ENCODE assay signal across 1 cellular context in the genomic region with DNA sequence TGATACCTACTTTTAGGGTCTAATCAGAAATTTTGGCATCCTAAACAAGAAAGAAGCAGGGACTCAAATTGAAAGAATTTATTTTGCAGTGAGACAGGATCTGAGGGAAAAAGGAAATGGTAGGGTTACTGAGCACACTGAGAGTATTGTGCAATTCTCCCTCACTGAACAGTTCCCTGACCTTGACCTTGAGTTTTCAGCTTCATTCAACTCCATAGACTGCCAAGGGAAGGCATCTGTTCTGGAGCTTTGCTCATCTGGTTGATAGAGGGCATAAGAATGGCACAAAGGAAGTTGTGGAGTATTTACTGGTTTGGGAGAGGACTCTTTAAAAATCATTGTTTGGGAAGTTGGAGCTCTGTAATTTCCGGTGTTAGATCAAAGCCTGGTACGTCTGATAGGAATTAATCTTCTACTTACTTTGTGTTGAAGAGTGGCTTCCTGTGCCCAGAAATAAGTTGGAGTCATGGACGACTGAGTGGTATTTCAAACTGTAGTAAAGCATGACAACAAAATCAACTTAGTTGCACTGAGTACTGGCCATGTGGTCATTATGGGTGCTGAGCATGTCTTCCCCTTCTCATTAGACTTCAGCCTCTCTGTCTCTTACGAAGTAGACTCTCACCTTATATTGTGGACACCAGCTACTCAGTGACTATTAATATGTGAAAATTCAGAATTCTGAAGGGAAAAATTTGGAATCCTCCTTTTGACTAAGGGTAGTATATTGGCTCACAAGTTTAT.
TF ChIP-seq lines count a peak whose summit lies in the region.

No MANE protein-coding gene starts in this region.

TF ChIP-seq in HepG2, 621 proteins besides CTCF, POLR2A, EP300 and RAD21 (continued from another document and continues in another):
- TF ChIP-seq, protein P1, sequence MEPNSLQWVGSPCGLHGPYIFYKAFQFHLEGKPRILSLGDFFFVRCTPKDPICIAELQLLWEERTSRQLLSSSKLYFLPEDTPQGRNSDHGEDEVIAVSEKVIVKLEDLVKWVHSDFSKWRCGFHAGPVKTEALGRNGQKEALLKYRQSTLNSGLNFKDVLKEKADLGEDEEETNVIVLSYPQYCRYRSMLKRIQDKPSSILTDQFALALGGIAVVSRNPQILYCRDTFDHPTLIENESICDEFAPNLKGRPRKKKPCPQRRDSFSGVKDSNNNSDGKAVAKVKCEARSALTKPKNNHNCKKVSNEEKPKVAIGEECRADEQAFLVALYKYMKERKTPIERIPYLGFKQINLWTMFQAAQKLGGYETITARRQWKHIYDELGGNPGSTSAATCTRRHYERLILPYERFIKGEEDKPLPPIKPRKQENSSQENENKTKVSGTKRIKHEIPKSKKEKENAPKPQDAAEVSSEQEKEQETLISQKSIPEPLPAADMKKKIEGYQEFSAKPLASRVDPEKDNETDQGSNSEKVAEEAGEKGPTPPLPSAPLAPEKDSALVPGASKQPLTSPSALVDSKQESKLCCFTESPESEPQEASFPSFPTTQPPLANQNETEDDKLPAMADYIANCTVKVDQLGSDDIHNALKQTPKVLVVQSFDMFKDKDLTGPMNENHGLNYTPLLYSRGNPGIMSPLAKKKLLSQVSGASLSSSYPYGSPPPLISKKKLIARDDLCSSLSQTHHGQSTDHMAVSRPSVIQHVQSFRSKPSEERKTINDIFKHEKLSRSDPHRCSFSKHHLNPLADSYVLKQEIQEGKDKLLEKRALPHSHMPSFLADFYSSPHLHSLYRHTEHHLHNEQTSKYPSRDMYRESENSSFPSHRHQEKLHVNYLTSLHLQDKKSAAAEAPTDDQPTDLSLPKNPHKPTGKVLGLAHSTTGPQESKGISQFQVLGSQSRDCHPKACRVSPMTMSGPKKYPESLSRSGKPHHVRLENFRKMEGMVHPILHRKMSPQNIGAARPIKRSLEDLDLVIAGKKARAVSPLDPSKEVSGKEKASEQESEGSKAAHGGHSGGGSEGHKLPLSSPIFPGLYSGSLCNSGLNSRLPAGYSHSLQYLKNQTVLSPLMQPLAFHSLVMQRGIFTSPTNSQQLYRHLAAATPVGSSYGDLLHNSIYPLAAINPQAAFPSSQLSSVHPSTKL (CRISPR knock-in tag; IDR thresholded peaks at IDR 0.05) = peak; percentile 96
- no peak for TF ChIP-seq RAD51 (IDR thresholded peaks at IDR 0.05; ENCODE audit: borderline replicate concordance)
- TF ChIP-seq ZNF678 (CRISPR knock-in tag; IDR thresholded peaks at IDR 0.05) = no peak
- TF ChIP-seq ZNF547 (CRISPR knock-in tag; IDR thresholded peaks at IDR 0.05) = no peak
- TF ChIP-seq MAFG (CRISPR knock-in tag; IDR thresholded peaks at IDR 0.05) = no peak
- TF ChIP-seq SMAD1 (CRISPR knock-in tag; IDR thresholded peaks at IDR 0.05; ENCODE audit: borderline replicate concordance, low read depth) = no peak
- TF ChIP-seq, protein P2, sequence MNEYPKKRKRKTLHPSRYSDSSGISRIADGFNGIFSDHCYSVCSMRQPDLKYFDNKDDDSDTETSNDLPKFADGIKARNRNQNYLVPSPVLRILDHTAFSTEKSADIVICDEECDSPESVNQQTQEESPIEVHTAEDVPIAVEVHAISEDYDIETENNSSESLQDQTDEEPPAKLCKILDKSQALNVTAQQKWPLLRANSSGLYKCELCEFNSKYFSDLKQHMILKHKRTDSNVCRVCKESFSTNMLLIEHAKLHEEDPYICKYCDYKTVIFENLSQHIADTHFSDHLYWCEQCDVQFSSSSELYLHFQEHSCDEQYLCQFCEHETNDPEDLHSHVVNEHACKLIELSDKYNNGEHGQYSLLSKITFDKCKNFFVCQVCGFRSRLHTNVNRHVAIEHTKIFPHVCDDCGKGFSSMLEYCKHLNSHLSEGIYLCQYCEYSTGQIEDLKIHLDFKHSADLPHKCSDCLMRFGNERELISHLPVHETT (CRISPR knock-in tag; conservative IDR thresholded peaks at IDR 0.05) = no peak
- no peak for TF ChIP-seq DR1 (CRISPR knock-in tag; IDR thresholded peaks at IDR 0.05)
- no peak for TF ChIP-seq ATF7-NPFF (CRISPR knock-in tag; IDR thresholded peaks at IDR 0.05; ENCODE audit: low read depth)
- no peak for TF ChIP-seq KLF16 (CRISPR knock-in tag; IDR thresholded peaks at IDR 0.05)
- TF ChIP-seq, protein P3, sequence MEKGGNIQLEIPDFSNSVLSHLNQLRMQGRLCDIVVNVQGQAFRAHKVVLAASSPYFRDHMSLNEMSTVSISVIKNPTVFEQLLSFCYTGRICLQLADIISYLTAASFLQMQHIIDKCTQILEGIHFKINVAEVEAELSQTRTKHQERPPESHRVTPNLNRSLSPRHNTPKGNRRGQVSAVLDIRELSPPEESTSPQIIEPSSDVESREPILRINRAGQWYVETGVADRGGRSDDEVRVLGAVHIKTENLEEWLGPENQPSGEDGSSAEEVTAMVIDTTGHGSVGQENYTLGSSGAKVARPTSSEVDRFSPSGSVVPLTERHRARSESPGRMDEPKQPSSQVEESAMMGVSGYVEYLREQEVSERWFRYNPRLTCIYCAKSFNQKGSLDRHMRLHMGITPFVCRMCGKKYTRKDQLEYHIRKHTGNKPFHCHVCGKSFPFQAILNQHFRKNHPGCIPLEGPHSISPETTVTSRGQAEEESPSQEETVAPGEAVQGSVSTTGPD (CRISPR knock-in tag; IDR thresholded peaks at IDR 0.05) = no peak
- TF ChIP-seq ZMYM2 (CRISPR knock-in tag; IDR thresholded peaks at IDR 0.05) = no peak
- TF ChIP-seq HDAC6 (IDR thresholded peaks at IDR 0.05; ENCODE audit: low read depth, low read length) = no peak
- TF ChIP-seq, protein P4, sequence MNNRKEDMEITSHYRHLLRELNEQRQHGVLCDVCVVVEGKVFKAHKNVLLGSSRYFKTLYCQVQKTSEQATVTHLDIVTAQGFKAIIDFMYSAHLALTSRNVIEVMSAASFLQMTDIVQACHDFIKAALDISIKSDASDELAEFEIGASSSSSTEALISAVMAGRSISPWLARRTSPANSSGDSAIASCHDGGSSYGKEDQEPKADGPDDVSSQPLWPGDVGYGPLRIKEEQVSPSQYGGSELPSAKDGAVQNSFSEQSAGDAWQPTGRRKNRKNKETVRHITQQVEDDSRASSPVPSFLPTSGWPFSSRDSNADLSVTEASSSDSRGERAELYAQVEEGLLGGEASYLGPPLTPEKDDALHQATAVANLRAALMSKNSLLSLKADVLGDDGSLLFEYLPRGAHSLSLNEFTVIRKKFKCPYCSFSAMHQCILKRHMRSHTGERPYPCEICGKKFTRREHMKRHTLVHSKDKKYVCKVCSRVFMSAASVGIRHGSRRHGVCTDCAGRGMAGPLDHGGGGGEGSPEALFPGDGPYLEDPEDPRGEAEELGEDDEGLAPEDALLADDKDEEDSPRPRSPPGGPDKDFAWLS (CRISPR knock-in tag; IDR thresholded peaks at IDR 0.05; ENCODE audit: borderline replicate concordance) = no peak
- TF ChIP-seq, protein P5, sequence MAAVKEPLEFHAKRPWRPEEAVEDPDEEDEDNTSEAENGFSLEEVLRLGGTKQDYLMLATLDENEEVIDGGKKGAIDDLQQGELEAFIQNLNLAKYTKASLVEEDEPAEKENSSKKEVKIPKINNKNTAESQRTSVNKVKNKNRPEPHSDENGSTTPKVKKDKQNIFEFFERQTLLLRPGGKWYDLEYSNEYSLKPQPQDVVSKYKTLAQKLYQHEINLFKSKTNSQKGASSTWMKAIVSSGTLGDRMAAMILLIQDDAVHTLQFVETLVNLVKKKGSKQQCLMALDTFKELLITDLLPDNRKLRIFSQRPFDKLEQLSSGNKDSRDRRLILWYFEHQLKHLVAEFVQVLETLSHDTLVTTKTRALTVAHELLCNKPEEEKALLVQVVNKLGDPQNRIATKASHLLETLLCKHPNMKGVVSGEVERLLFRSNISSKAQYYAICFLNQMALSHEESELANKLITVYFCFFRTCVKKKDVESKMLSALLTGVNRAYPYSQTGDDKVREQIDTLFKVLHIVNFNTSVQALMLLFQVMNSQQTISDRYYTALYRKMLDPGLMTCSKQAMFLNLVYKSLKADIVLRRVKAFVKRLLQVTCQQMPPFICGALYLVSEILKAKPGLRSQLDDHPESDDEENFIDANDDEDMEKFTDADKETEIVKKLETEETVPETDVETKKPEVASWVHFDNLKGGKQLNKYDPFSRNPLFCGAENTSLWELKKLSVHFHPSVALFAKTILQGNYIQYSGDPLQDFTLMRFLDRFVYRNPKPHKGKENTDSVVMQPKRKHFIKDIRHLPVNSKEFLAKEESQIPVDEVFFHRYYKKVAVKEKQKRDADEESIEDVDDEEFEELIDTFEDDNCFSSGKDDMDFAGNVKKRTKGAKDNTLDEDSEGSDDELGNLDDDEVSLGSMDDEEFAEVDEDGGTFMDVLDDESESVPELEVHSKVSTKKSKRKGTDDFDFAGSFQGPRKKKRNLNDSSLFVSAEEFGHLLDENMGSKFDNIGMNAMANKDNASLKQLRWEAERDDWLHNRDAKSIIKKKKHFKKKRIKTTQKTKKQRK (IDR thresholded peaks at IDR 0.05; ENCODE audit: low read length) = no peak
- no peak for TF ChIP-seq KDM5A (IDR thresholded peaks at IDR 0.05; ENCODE audit: borderline replicate concordance, low read length)
- TF ChIP-seq RELA (CRISPR knock-in tag; IDR thresholded peaks at IDR 0.05) = no peak
- no peak for TF ChIP-seq MAFF (IDR thresholded peaks at IDR 0.05; ENCODE audit: low read depth, low read length)
- peak; percentile 93 for TF ChIP-seq ELF3 (CRISPR knock-in tag; IDR thresholded peaks at IDR 0.05)
- no peak for TF ChIP-seq GFI1 (CRISPR knock-in tag; IDR thresholded peaks at IDR 0.05; ENCODE audit: borderline replicate concordance)
- TF ChIP-seq, protein P6, sequence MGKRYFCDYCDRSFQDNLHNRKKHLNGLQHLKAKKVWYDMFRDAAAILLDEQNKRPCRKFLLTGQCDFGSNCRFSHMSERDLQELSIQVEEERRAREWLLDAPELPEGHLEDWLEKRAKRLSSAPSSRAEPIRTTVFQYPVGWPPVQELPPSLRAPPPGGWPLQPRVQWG (CRISPR knock-in tag; IDR thresholded peaks at IDR 0.05; ENCODE audit: borderline replicate concordance, low read depth) = no peak
- TF ChIP-seq HNF4A (CRISPR knock-in tag; IDR thresholded peaks at IDR 0.05) = peak; percentile 72; the same call in 1 of the 2 replicates
- TF ChIP-seq, protein P7, sequence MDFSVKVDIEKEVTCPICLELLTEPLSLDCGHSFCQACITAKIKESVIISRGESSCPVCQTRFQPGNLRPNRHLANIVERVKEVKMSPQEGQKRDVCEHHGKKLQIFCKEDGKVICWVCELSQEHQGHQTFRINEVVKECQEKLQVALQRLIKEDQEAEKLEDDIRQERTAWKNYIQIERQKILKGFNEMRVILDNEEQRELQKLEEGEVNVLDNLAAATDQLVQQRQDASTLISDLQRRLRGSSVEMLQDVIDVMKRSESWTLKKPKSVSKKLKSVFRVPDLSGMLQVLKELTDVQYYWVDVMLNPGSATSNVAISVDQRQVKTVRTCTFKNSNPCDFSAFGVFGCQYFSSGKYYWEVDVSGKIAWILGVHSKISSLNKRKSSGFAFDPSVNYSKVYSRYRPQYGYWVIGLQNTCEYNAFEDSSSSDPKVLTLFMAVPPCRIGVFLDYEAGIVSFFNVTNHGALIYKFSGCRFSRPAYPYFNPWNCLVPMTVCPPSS (IDR thresholded peaks at IDR 0.05) = no peak
- TF ChIP-seq CBX1 (IDR thresholded peaks at IDR 0.05; ENCODE audit: low read depth) = no peak
- TF ChIP-seq, protein P8, sequence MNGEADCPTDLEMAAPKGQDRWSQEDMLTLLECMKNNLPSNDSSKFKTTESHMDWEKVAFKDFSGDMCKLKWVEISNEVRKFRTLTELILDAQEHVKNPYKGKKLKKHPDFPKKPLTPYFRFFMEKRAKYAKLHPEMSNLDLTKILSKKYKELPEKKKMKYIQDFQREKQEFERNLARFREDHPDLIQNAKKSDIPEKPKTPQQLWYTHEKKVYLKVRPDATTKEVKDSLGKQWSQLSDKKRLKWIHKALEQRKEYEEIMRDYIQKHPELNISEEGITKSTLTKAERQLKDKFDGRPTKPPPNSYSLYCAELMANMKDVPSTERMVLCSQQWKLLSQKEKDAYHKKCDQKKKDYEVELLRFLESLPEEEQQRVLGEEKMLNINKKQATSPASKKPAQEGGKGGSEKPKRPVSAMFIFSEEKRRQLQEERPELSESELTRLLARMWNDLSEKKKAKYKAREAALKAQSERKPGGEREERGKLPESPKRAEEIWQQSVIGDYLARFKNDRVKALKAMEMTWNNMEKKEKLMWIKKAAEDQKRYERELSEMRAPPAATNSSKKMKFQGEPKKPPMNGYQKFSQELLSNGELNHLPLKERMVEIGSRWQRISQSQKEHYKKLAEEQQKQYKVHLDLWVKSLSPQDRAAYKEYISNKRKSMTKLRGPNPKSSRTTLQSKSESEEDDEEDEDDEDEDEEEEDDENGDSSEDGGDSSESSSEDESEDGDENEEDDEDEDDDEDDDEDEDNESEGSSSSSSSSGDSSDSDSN (CRISPR knock-in tag; IDR thresholded peaks at IDR 0.05) = no peak
- TF ChIP-seq, protein P9, sequence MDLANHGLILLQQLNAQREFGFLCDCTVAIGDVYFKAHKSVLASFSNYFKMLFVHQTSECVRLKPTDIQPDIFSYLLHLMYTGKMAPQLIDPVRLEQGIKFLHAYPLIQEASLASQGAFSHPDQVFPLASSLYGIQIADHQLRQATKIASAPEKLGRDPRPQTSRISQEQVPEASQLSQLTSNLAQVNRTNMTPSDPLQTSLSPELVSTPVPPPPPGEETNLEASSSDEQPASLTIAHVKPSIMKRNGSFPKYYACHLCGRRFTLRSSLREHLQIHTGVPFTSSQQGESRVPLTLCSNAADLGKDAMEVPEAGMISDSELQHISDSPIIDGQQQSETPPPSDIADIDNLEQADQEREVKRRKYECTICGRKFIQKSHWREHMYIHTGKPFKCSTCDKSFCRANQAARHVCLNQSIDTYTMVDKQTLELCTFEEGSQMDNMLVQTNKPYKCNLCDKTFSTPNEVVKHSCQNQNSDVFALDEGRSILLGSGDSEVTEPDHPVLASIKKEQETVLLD (CRISPR knock-in tag; IDR thresholded peaks at IDR 0.05; ENCODE audit: low read depth) = no peak
- TF ChIP-seq, protein P10, sequence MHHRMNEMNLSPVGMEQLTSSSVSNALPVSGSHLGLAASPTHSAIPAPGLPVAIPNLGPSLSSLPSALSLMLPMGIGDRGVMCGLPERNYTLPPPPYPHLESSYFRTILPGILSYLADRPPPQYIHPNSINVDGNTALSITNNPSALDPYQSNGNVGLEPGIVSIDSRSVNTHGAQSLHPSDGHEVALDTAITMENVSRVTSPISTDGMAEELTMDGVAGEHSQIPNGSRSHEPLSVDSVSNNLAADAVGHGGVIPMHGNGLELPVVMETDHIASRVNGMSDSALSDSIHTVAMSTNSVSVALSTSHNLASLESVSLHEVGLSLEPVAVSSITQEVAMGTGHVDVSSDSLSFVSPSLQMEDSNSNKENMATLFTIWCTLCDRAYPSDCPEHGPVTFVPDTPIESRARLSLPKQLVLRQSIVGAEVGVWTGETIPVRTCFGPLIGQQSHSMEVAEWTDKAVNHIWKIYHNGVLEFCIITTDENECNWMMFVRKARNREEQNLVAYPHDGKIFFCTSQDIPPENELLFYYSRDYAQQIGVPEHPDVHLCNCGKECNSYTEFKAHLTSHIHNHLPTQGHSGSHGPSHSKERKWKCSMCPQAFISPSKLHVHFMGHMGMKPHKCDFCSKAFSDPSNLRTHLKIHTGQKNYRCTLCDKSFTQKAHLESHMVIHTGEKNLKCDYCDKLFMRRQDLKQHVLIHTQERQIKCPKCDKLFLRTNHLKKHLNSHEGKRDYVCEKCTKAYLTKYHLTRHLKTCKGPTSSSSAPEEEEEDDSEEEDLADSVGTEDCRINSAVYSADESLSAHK (CRISPR knock-in tag; IDR thresholded peaks at IDR 0.05; ENCODE audit: borderline replicate concordance) = no peak
- no peak for TF ChIP-seq JUN (CRISPR knock-in tag; IDR thresholded peaks at IDR 0.05)
- TF ChIP-seq, protein P11, sequence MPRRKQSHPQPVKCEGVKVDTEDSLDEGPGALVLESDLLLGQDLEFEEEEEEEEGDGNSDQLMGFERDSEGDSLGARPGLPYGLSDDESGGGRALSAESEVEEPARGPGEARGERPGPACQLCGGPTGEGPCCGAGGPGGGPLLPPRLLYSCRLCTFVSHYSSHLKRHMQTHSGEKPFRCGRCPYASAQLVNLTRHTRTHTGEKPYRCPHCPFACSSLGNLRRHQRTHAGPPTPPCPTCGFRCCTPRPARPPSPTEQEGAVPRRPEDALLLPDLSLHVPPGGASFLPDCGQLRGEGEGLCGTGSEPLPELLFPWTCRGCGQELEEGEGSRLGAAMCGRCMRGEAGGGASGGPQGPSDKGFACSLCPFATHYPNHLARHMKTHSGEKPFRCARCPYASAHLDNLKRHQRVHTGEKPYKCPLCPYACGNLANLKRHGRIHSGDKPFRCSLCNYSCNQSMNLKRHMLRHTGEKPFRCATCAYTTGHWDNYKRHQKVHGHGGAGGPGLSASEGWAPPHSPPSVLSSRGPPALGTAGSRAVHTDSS (CRISPR knock-in tag; conservative IDR thresholded peaks at IDR 0.05) = no peak
- TF ChIP-seq KLF15 (CRISPR knock-in tag; IDR thresholded peaks at IDR 0.05; ENCODE audit: borderline replicate concordance) = no peak
